10 cellular contexts compared by ENCODE assay signal in genomic region chr7:36388423-36388822, GRCh38. TPM values are rescaled to one million over a fixed set of nuclear protein-coding genes. Genes with fewer than 3 reads are reported as not detected.
DNase-seq lines count a peak whose midpoint lies in the region; ATAC-seq, FAIRE-seq and TF ChIP-seq lines count a peak whose summit lies in the region.
"Had no signal": no experiment of that assay in that cellular context is flagged by ENCODE, and none has a peak within 500 bp of the region (broad histone marks: within the 10 kb centered on the region; RNA-seq: fewer than 3 reads in every experiment).

No MANE protein-coding gene starts in this region.

- TF ChIP-seq EP300 in H1 (IDR thresholded peaks at IDR 0.05; ENCODE audit: borderline replicate concordance in 1 of 2, low read depth in 2 of 2, low read length in 2 of 2): no peak

- H3K36me3 ChIP-seq in CD4-positive, alpha-beta memory T cell (ENCODE audit: insufficient read depth, low read length): no peaks in the 10 kb centered on the region
- H3K36me3 ChIP-seq in H1 (ENCODE audit: control insufficient read depth in 2 of 4, insufficient read depth in 4 of 4, low read length in 3 of 4) (no peaks in the 10 kb centered on the region), pancreas (no peaks in the 10 kb centered on the region)

- no peaks in the 10 kb centered on the region for H3K36me3 Mint-ChIP-seq in CD4-positive, alpha-beta memory T cell

- peak overlapping the region; percentile 77 for H2BK120ac ChIP-seq in H1 (replicated peaks; ENCODE audit: low read depth, low read length)

- intact Hi-C loops in CD4-positive, alpha-beta memory T cell (cut with micrococcal nuclease): loop anchor here (2.0 to 5.0 kb wide), 2 partner anchors 236 to 588 kb away; partner anchors contain the start of genes EEPD1 and SEPTIN7
- intact Hi-C loops in pancreas (cut with DNase I): no loop called here

- H2AK5ac ChIP-seq in H1 (ENCODE audit: low read depth, low read length): no peak overlapping the region

- no peaks in the 10 kb centered on the region for H3K9me3 Mint-ChIP-seq in CD4-positive, alpha-beta memory T cell

- no peak overlapping the region for H2BK15ac ChIP-seq in H1 (ENCODE audit: low read length)

- no peak for TF ChIP-seq CTCF in H1 (IDR thresholded peaks at IDR 0.05; ENCODE audit: control extremely low read depth in 1 of 3, insufficient read depth in 1 of 3, low read depth in 1 of 3, low read length in 3 of 3)
- TF ChIP-seq CTCF in pancreas (IDR thresholded peaks at IDR 0.05): no peak

- peaks cover 15 to 28% (median 21%) of the 10 kb centered on the region in 4 donors for H3K4me1 Mint-ChIP-seq in CD4-positive, alpha-beta memory T cell

- H3K56ac ChIP-seq in H1 (replicated peaks; ENCODE audit: insufficient read length, low read depth, low read length): no peak overlapping the region

- no peak overlapping the region for H3K23ac ChIP-seq in H1 (ENCODE audit: insufficient read length)

- H3K4me3 Mint-ChIP-seq in CD4-positive, alpha-beta memory T cell: peak overlapping the region; percentile 40 to 86 (median 72)

- H3K27me3 ChIP-seq in CD4-positive, alpha-beta memory T cell (ENCODE audit: insufficient read depth, low read length): no peaks in the 10 kb centered on the region
- H3K27me3 ChIP-seq in H1 (replicated peaks in 1 of 4; ENCODE audit: control insufficient read depth in 3 of 4, extremely low read depth in 1 of 4, insufficient read depth in 3 of 4, low read length in 3 of 4) (no peaks in the 10 kb centered on the region), pancreas (no peaks in the 10 kb centered on the region)

- TF ChIP-seq POLR2A in H1 (IDR thresholded peaks at IDR 0.05; ENCODE audit: control extremely low read depth in 1 of 2, low read depth in 2 of 2, low read length in 2 of 2): no peak

- no peak overlapping the region for H4K91ac ChIP-seq in H1 (replicated peaks; ENCODE audit: insufficient read length, low read length)

- no peak overlapping the region for H3K4me2 ChIP-seq in H1 (ENCODE audit: insufficient read depth in 1 of 2, low read depth in 2 of 2, low read length in 2 of 2)

- POLR2A ChIA-PET in CD4-positive, alpha-beta memory T cell (lab: Charles Lee; ENCODE audit: partially characterized antibody): interaction anchor here (1.3 to 4.1 kb wide), 4 partner anchors 10 to 290 kb away, joined by 3 to 23 read pairs (median 12); a partner anchor contains a TSS
- POLR2A ChIA-PET in H1 (lab: Charles Lee; ENCODE audit: partially characterized antibody): interaction anchor here (1.3 to 2.7 kb wide), 4 partner anchors 10 to 49 kb away, joined by 3 to 9 read pairs (median 6); no protein-coding TSS in a partner anchor

- peaks cover 16% of the 10 kb centered on the region for H3K4me1 ChIP-seq in CD4-positive, alpha-beta memory T cell (ENCODE audit: insufficient read depth, low read length)
- peaks cover 5 to 8% (median 7%) of the 10 kb centered on the region in 4 experiments for H3K4me1 ChIP-seq in H1 (replicated peaks in 1 of 4; ENCODE audit: control insufficient read depth in 3 of 4, insufficient read depth in 4 of 4, low read length in 3 of 4)
- peaks cover 4 to 18% (median 8%) of the 10 kb centered on the region in 3 donors for H3K4me1 ChIP-seq in pancreas

- H3K23me2 ChIP-seq in H1 (ENCODE audit: low read depth, low read length): peaks cover 5% of the 10 kb centered on the region; the same call in 1 of the 2 replicates

- H3K4ac ChIP-seq in H1 (replicated peaks; ENCODE audit: insufficient read length, low read depth, low read length): no peak overlapping the region

- 0 out of 2 replicates have a peak overlapping the region, but pooled peaks have one; percentile 10 for H2BK20ac ChIP-seq in H1 (ENCODE audit: low read length)

- no peak overlapping the region for H2BK5ac ChIP-seq in H1 (ENCODE audit: low read depth, low read length)

- H4K5ac ChIP-seq in H1 (ENCODE audit: insufficient read length, low read depth, low read length): no peak overlapping the region

- no peaks in the 10 kb centered on the region; the same call in 1 of the 2 replicates for H3K79me1 ChIP-seq in H1 (ENCODE audit: low read depth, low read length)

- no peak overlapping the region for H4K8ac ChIP-seq in H1 (ENCODE audit: extremely low read depth, insufficient read depth, low read length)

- H2BK12ac ChIP-seq in H1 (ENCODE audit: low read depth, low read length): no peak overlapping the region

- peak in 1 of 5 donors; percentile 9 for DNase-seq in CD4-positive, alpha-beta memory T cell
- peak; percentile 17 for DNase-seq in NAMALWA (ENCODE audit: low spot score)
- no peak for DNase-seq in H1 (ENCODE audit: low read depth in 1 of 2, low spot score in 2 of 2)
- DNase-seq in pancreas: no peak
- no peak for DNase-seq in stimulated activated CD4-positive, alpha-beta T cell treated with anti-CD3 and anti-CD28 coated beads, Interleukin-4, amount 100 ng/mL, for 24 hours
- DNase-seq in NCI-H1436 (lab: John Stamatoyannopoulos, UW): no peak
- no peak for DNase-seq in DMS153 treated with DMSO at 0.1 percent for 48 hours (lab: John Stamatoyannopoulos, UW; ENCODE audit: unreplicated experiment)
- DNase-seq: T1000 had no signal

- FAIRE-seq in H1 (lab: Jason Lieb, UNC): no peak
- FAIRE-seq in pancreas (lab: Jason Lieb, UNC): no peak
- FAIRE-seq: HTR-8/SVneo had no signal

- no peak overlapping the region for H3K14ac ChIP-seq in H1 (ENCODE audit: insufficient read length)

- no peak for TF ChIP-seq RAD21 in H1 (IDR thresholded peaks at IDR 0.05 in 1 of 2, conservative IDR thresholded peaks at IDR 0.05 in 1 of 2; ENCODE audit: low read depth in 2 of 2, low read length in 2 of 2)

- CTCF ChIA-PET in CD4-positive, alpha-beta memory T cell (lab: Charles Lee; ENCODE audit: partially characterized antibody): interaction anchor here (1.0 to 3.1 kb wide), 3 partner anchors 15 to 22 kb away, joined by 3 to 24 read pairs (median 3); a partner anchor contains a TSS
- CTCF ChIA-PET in H1 (lab: Charles Lee; ENCODE audit: partially characterized antibody): interaction anchor here (6.2 kb wide), 1 partner anchor 21 kb away, joined by 27 read pairs; a partner anchor contains a TSS

- 86% methylated on average over 4 of the region's 4 CpGs; no CpG with 5 or more reads in 1 of the 2 experiments for WGBS in H1 (ENCODE audit: extremely low coverage in 1 of 2, insufficient coverage in 1 of 2, insufficient read length in 1 of 2, insufficient replicate concordance in 2 of 2, low coverage in 1 of 2, low lambda C conversion rate in 2 of 2, missing lambda C conversion rate in 1 of 2), 2 experiments
- WGBS in pancreas, 2 donors: 32 to 50% methylated on average over 4 of the region's 4 CpGs

- H3K27ac Mint-ChIP-seq in CD4-positive, alpha-beta memory T cell: peak overlapping the region; percentile 48 to 93 (median 74)

- peak overlapping the region; percentile 48; the same call in 1 of the 2 replicates for H2AFZ ChIP-seq in H1 (ENCODE audit: low read length)

- no peak overlapping the region for H3K27ac ChIP-seq in CD4-positive, alpha-beta memory T cell (ENCODE audit: low read depth, low read length)
- H3K27ac ChIP-seq in H1 (ENCODE audit: low read depth, low read length) (no peak overlapping the region), pancreas (peak overlapping the region in 3 of 4 donors; percentile 44 to 75 (median 73))

- peaks cover 13 to 31% of the 10 kb centered on the region in 2 experiments for H3K79me2 ChIP-seq in H1 (ENCODE audit: control insufficient read depth in 1 of 2, insufficient read depth in 2 of 2, low read length in 2 of 2)

- H3K9ac ChIP-seq in H1 (replicated peaks in 1 of 4; ENCODE audit: extremely low read depth in 1 of 4, low read depth in 3 of 4, low read length in 3 of 4): no peak overlapping the region

- no peak for ATAC-seq in pancreas
- no peak for ATAC-seq in GM19395 (IDR thresholded peaks at IDR 0.05; ENCODE audit: unreplicated experiment)

- H4K20me1 ChIP-seq in H1 (replicated peaks in 1 of 2; ENCODE audit: control insufficient read depth in 1 of 2, insufficient read depth in 2 of 2, low read length in 2 of 2): peaks cover 0 to 2% of the 10 kb centered on the region in 2 experiments

- no peak overlapping the region for H3K4me3 ChIP-seq in CD4-positive, alpha-beta memory T cell (ENCODE audit: low read length in 2 of 2)
- H3K4me3 ChIP-seq in H1 (ENCODE audit: extremely low read depth in 1 of 4, insufficient read depth in 2 of 4, low read depth in 3 of 4, low read length in 4 of 4): no peak overlapping the region
- H3K4me3 ChIP-seq in pancreas: no peak overlapping the region

- no peaks in the 10 kb centered on the region for H3K9me3 ChIP-seq in CD4-positive, alpha-beta memory T cell (ENCODE audit: control insufficient read depth in 1 of 2, low read length in 2 of 2)
- H3K9me3 ChIP-seq in H1 (ENCODE audit: insufficient read depth in 2 of 2, low read depth in 1 of 2, low read length in 1 of 2) (no peaks in the 10 kb centered on the region), pancreas (no peaks in the 10 kb centered on the region)

- H3K18ac ChIP-seq in H1 (ENCODE audit: extremely low read depth, low read length): no peak overlapping the region

- no peaks in the 10 kb centered on the region for H3K27me3 Mint-ChIP-seq in CD4-positive, alpha-beta memory T cell

TF ChIP-seq in H1, 55 proteins besides CTCF, POLR2A, EP300 and RAD21 (continues in another document):
- no peak for TF ChIP-seq CEBPB (IDR thresholded peaks at IDR 0.05; ENCODE audit: low read depth, low read length)
- TF ChIP-seq KDM4A (IDR thresholded peaks at IDR 0.05; ENCODE audit: low read depth, low read length, severe bottlenecking): no peak
- TF ChIP-seq EGR1 (IDR thresholded peaks at IDR 0.05; ENCODE audit: borderline replicate concordance, low read depth, low read length): no peak
- TF ChIP-seq JUN (IDR thresholded peaks at IDR 0.05; ENCODE audit: low read depth, low read length): no peak
- TF ChIP-seq TEAD4 (IDR thresholded peaks at IDR 0.05; ENCODE audit: low read depth, low read length): no peak

RNA-seq across cellular contexts. Expression of gene ANLN, which starts 1.2 kb away (rescaled TPM):
- total RNA-seq in CD4-positive, alpha-beta memory T cell: under 1 TPM in 1 of 2 experiments, not detected in 1; 0.23 TPM
- polyA plus RNA-seq in CD4-positive, alpha-beta memory T cell: not detected
- total RNA-seq in H1 (2021; fragmentation: NEBNext Ultra II Directional; extraction: Animal tissue kit (Norgen Biotek cat#: 25700)): 87.4 and 90.1 TPM in 2 replicates
- polyA plus RNA-seq in H1 (2011; rRNA removed) (14.8 and 18.5 TPM in 2 replicates), pancreas (under 1 TPM; 0.02 to 0.19 TPM)
- 12.5 TPM for polyA plus RNA-seq in H1 (2011; cell fraction: cytosol; rRNA removed)
- 92.9 TPM for polyA plus RNA-seq in H1 (2011; cell fraction: nucleus; rRNA removed)
- 31.4 to 50.1 TPM (median 43.4 TPM) in 4 replicates for polyA plus RNA-seq in H1 (2012, experiment 1 of 2)
- 2.4 TPM for polyA plus RNA-seq in H1 (2012, experiment 2 of 2)
- polyA plus RNA-seq in H1 (2013, experiment 1 of 2): 109 TPM
- 125 TPM for polyA plus RNA-seq in H1 (2013, experiment 2 of 2)
- 111 and 153 TPM in 2 replicates for polyA minus RNA-seq in H1 (2011; rRNA and poly(A)+ RNA removed)
- 54.2 TPM for polyA minus RNA-seq in H1 (2011; cell fraction: cytosol; rRNA and poly(A)+ RNA removed)
- 140 TPM for polyA minus RNA-seq in H1 (2011; cell fraction: nucleus; rRNA and poly(A)+ RNA removed)
- 1 to 10 TPM in 2 of 6 donors, under 1 TPM in 4; 0.09 to 2.3 (median 0.59) TPM for total RNA-seq in pancreas

Comparison
In these comparisons a context has a peak if more than half of its experiments do, and no peak if none do; other contexts are left out.
1. H3K27ac ChIP-seq: peak in pancreas (3 of 4); none in CD4-positive, alpha-beta memory T cell (single experiment) and H1 (single experiment).
2. RNA of gene ANLN, which starts 1.2 kb away (total RNA-seq): 87.4 to 90.1 TPM in H1; 0.09 to 2.3 TPM in pancreas and 0.23 TPM in CD4-positive, alpha-beta memory T cell; every median in the first group is over 10 times any median in the second.